Comparison of ENCODE assay signal across 8 cellular contexts in the genomic region with DNA sequence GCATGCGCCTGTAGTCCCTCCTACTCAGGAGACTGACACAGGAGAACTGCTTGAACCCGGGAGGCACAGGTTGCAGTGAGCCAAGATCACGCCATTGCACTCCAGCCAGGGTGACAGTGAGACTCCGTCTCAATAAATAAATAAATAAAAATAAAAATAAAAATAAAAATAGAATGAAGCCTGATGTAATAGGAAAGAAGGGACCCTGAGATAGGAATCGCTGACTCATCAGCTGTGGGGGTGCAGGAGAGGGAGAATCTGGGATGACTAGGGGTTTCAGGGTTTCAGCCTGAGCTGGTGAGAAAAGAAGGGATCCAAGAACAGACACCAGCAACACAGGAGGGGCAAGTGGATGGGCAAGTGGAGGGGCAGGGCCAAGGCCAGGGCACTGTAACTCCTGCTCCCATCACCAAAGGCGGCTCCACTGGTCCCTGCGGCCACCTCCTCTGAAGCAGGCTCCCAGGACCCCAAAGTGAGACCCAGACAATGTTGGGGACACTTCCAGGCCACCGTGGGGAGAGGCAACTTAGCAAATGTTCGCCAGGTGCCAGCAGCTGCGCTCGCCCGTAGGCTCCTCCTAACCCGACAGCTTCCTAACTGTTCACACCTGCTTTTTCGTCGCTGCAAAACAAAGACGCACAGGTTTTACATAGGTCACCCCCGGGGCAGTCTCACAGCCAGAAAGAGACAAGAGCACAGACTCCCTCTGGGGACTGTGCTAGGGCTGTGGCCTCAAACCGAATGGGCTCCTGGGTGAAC. TPM values are rescaled to one million over a fixed set of nuclear protein-coding genes. Genes with fewer than 3 reads are reported as not detected.
DNase-seq lines count a peak whose midpoint lies in the region; ATAC-seq and TF ChIP-seq lines count a peak whose summit lies in the region.

No MANE protein-coding gene starts in this region.

- no peak for TF ChIP-seq POLR2A in stomach (IDR thresholded peaks at IDR 0.05)

- POLR2A ChIA-PET in CD4-positive, alpha-beta memory T cell (lab: Charles Lee; ENCODE audit: partially characterized antibody): interaction anchor here (0.7 to 5.6 kb wide), 13 partner anchors 13 to 235 kb away, joined by 3 to 84 read pairs (median 5); a partner anchor contains a TSS
- POLR2A ChIA-PET in WTC11 (lab: Charles Lee): interaction anchor here (0.6 kb wide), 1 partner anchor 140 kb away, joined by 4 read pairs; no protein-coding TSS in a partner anchor

- no peaks in the 10 kb centered on the region for H3K9me3 Mint-ChIP-seq in CD4-positive, alpha-beta memory T cell
- H3K9me3 Mint-ChIP-seq in WTC11: no peaks in the 10 kb centered on the region

- H3K36me3 Mint-ChIP-seq in CD4-positive, alpha-beta memory T cell: peaks cover 9 to 32% of the 10 kb centered on the region in 2 donors
- H3K36me3 Mint-ChIP-seq in WTC11: peaks cover 21% of the 10 kb centered on the region

- H3K4me1 Mint-ChIP-seq in CD4-positive, alpha-beta memory T cell: peaks cover 31 to 73% (median 44%) of the 10 kb centered on the region in 4 donors
- peaks cover 56% of the 10 kb centered on the region for H3K4me1 Mint-ChIP-seq in WTC11

- peak overlapping the region; percentile 91 to 93 for H3K4me3 ChIP-seq in CD4-positive, alpha-beta memory T cell (ENCODE audit: low read length in 2 of 2)
- H3K4me3 ChIP-seq in iPS DF 6.9 (ENCODE audit: low read length) (peak overlapping the region; percentile 81; the same call in 1 of the 2 replicates), stomach (peak overlapping the region; percentile 78 to 93 (median 86))

- no peaks in the 10 kb centered on the region for H3K27me3 Mint-ChIP-seq in CD4-positive, alpha-beta memory T cell
- H3K27me3 Mint-ChIP-seq in WTC11 (ENCODE audit: low read depth): peaks cover 2% of the 10 kb centered on the region; the same call in 1 of the 2 replicates

- no CpG with 5 or more reads among the region's 18 CpGs for WGBS in iPS DF 6.9 (ENCODE audit: insufficient coverage, insufficient read length)
- WGBS in stomach, 5 donors: 33 to 55% (median 42%) methylated on average over 15 to 18 of the region's 18 CpGs

- TF ChIP-seq CTCF in WTC11 (IDR thresholded peaks at IDR 0.05): no peak
- no peak for TF ChIP-seq CTCF in stomach (IDR thresholded peaks at IDR 0.05)

- TF ChIP-seq EP300 in stomach (IDR thresholded peaks at IDR 0.05): no peak

- peak overlapping the region; percentile 77 for H3K27ac ChIP-seq in CD4-positive, alpha-beta memory T cell (ENCODE audit: low read depth, low read length)
- H3K27ac ChIP-seq in iPS DF 6.9 (ENCODE audit: low read length): no peak overlapping the region
- H3K27ac ChIP-seq in stomach: peak overlapping the region in 4 of 5 donors; percentile 83 to 95 (median 92)

- H3K36me3 ChIP-seq in CD4-positive, alpha-beta memory T cell (ENCODE audit: insufficient read depth, low read length): peaks cover 23% of the 10 kb centered on the region
- H3K36me3 ChIP-seq in iPS DF 6.9 (ENCODE audit: control insufficient read depth, insufficient read depth, low read length): 0 out of 2 replicates have a peak, but pooled peaks cover 8% of the 10 kb centered on the region
- H3K36me3 ChIP-seq in stomach: peaks cover 4 to 40% (median 21%) of the 10 kb centered on the region in 4 donors

- peak overlapping the region; percentile 89 to 98 (median 98) for H3K27ac Mint-ChIP-seq in CD4-positive, alpha-beta memory T cell
- peak overlapping the region; percentile 94 for H3K27ac Mint-ChIP-seq in WTC11

- CTCF ChIA-PET in CD4-positive, alpha-beta memory T cell (lab: Charles Lee; ENCODE audit: partially characterized antibody): interaction anchor here (0.7 to 2.0 kb wide), 5 partner anchors 23 to 393 kb away, joined by 3 to 9 read pairs (median 5); no protein-coding TSS in a partner anchor
- CTCF ChIA-PET in WTC11 (lab: Charles Lee): no interaction called here

- no peaks in the 10 kb centered on the region for H3K27me3 ChIP-seq in CD4-positive, alpha-beta memory T cell (ENCODE audit: insufficient read depth, low read length)
- H3K27me3 ChIP-seq in iPS DF 6.9 (ENCODE audit: control insufficient read depth, insufficient read depth, low read length) (no peaks in the 10 kb centered on the region), stomach (no peaks in the 10 kb centered on the region)

- DNase-seq in CD4-positive, alpha-beta memory T cell: peak in 4 of 5 donors; percentile 22 to 34 (median 24)
- no peak for DNase-seq in WTC11 (ENCODE audit: low spot score)
- no peak for DNase-seq in iPS DF 6.9 (ENCODE audit: low read depth, low spot score)
- no peak for DNase-seq in stomach
- DNase-seq in germinal center (ENCODE audit: low spot score): no peak
- no peak for DNase-seq in cerebellar cortex (ENCODE audit: low spot score)

- peak overlapping the region; percentile 94 to 98 (median 96) for H3K4me3 Mint-ChIP-seq in CD4-positive, alpha-beta memory T cell
- H3K4me3 Mint-ChIP-seq in WTC11: peak overlapping the region; percentile 98

- H3K9me3 ChIP-seq in CD4-positive, alpha-beta memory T cell (ENCODE audit: control insufficient read depth in 1 of 2, low read length in 2 of 2): no peaks in the 10 kb centered on the region
- H3K9me3 ChIP-seq in iPS DF 6.9 (ENCODE audit: control insufficient read depth, insufficient read depth, low read length) (no peaks in the 10 kb centered on the region), stomach (no peaks in the 10 kb centered on the region)

- peaks cover 44% of the 10 kb centered on the region for H3K4me1 ChIP-seq in CD4-positive, alpha-beta memory T cell (ENCODE audit: insufficient read depth, low read length)
- H3K4me1 ChIP-seq in iPS DF 6.9 (ENCODE audit: control insufficient read depth, insufficient read depth, low read length) (no peaks in the 10 kb centered on the region; the same call in 1 of the 2 replicates), stomach (peaks cover 26 to 48% (median 41%) of the 10 kb centered on the region in 4 donors)

- ATAC-seq in HG03060 (IDR thresholded peaks at IDR 0.05; ENCODE audit: low read depth, unreplicated experiment): peak; percentile 10
- ATAC-seq in WTC11: no peak
- no peak for ATAC-seq in HG02571 (IDR thresholded peaks at IDR 0.05; ENCODE audit: unreplicated experiment)

- intact Hi-C loops in CD4-positive, alpha-beta memory T cell (cut with micrococcal nuclease): loop anchor here (2.0 kb wide), 1 partner anchor 209 kb away; no protein-coding TSS in a partner anchor
- intact Hi-C loops in stomach (cut with DNase I; ENCODE audit: low total_unique reads): loop anchor here (5.0 to 10.0 kb wide), 2 partner anchors 51 to 203 kb away; no protein-coding TSS in a partner anchor

TF ChIP-seq in WTC11, 78 proteins besides CTCF, POLR2A, EP300 and RAD21:
- TF ChIP-seq MYBL2 (CRISPR knock-in tag; IDR thresholded peaks at IDR 0.05): no peak
- TF ChIP-seq NR2C2 (CRISPR knock-in tag; IDR thresholded peaks at IDR 0.05): no peak
- TF ChIP-seq GRHL2 (CRISPR knock-in tag; IDR thresholded peaks at IDR 0.05; ENCODE audit: insufficient replicate concordance, severe bottlenecking): no peak
- TF ChIP-seq HMGA2 (CRISPR knock-in tag; IDR thresholded peaks at IDR 0.05): 0 out of 2 replicates have a peak, but pooled peaks have one; percentile 13
- TF ChIP-seq, protein P1, sequence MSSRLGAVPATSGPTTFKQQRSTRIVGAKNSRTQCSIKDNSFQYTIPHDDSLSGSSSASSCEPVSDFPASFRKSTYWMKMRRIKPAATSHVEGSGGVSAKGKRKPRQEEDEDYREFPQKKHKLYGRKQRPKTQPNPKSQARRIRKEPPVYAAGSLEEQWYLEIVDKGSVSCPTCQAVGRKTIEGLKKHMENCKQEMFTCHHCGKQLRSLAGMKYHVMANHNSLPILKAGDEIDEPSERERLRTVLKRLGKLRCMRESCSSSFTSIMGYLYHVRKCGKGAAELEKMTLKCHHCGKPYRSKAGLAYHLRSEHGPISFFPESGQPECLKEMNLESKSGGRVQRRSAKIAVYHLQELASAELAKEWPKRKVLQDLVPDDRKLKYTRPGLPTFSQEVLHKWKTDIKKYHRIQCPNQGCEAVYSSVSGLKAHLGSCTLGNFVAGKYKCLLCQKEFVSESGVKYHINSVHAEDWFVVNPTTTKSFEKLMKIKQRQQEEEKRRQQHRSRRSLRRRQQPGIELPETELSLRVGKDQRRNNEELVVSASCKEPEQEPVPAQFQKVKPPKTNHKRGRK (CRISPR knock-in tag; IDR thresholded peaks at IDR 0.05; ENCODE audit: borderline replicate concordance): no peak
- peak; percentile 46; the same call in 1 of the 2 replicates for TF ChIP-seq ZNF423 (CRISPR knock-in tag; IDR thresholded peaks at IDR 0.05)
TF ChIP-seq in WTC11: peak in this region for 2.

RNA-seq across cellular contexts. Expression of a gene that starts 1.2 kb away (rescaled TPM):
- total RNA-seq in CD4-positive, alpha-beta memory T cell: 10 to 100 TPM; 20.0 to 20.9 TPM
- 10 to 100 TPM in 1 of 2 donors, 1 to 10 TPM in 1; 5.7 to 11.2 TPM for polyA plus RNA-seq in CD4-positive, alpha-beta memory T cell
- total RNA-seq in WTC11 (2021) (27.9 to 29.9 TPM (median 29.7 TPM) in 3 replicates), stomach (10 to 100 TPM in 1 of 5 donors, 1 to 10 TPM in 3, under 1 TPM in 1; 0.45 to 27.2 (median 8.3) TPM)
- 10 to 100 TPM in 1 of 3 donors, 1 to 10 TPM in 2; 9.2 to 11.9 (median 9.4) TPM for polyA plus RNA-seq in stomach

RNA-seq across cellular contexts. Expression of a gene that starts 1.5 kb away (rescaled TPM):
- total RNA-seq in CD4-positive, alpha-beta memory T cell: 100 to 1,000 TPM; 176 to 181 TPM
- polyA plus RNA-seq in CD4-positive, alpha-beta memory T cell: 10 to 100 TPM in 1 of 2 donors, 1 to 10 TPM in 1; 1.3 to 25.8 TPM
- total RNA-seq in WTC11 (2021): 70.3 to 94.3 TPM (median 73.4 TPM) in 3 replicates
- total RNA-seq in stomach: 100 to 1,000 TPM in 3 of 5 donors, 10 to 100 TPM in 2; 43.0 to 265 (median 156) TPM
- polyA plus RNA-seq in stomach: 10 to 100 TPM; 30.2 to 35.6 (median 30.6) TPM

RNA-seq across cellular contexts. Expression of a gene that starts 47.4 kb away (rescaled TPM):
- 1 to 10 TPM; 2.0 to 3.0 TPM for total RNA-seq in CD4-positive, alpha-beta memory T cell
- polyA plus RNA-seq in CD4-positive, alpha-beta memory T cell: under 1 TPM; 0.88 to 0.96 TPM
- total RNA-seq in WTC11 (2021) (6.9 to 10.8 TPM (median 7.9 TPM) in 3 replicates), stomach (100 to 1,000 TPM in 1 of 5 donors, 10 to 100 TPM in 3, under 1 TPM in 1; 0.43 to 221 (median 13.2) TPM)
- polyA plus RNA-seq in stomach: 1 to 10 TPM; 2.1 to 6.6 (median 2.3) TPM

Comparison
In these comparisons a context has a peak if more than half of its experiments do, and no peak if none do; other contexts are left out.
1. DNase-seq: peak in CD4-positive, alpha-beta memory T cell (4 of 5); none in WTC11 (single experiment), iPS DF 6.9 (single experiment), stomach (single experiment), germinal center (single experiment) and cerebellar cortex (single experiment).
2. Peak in every context shown above with its lines, with median percentiles within 50 percentile points of each other: H3K4me3 ChIP-seq.